In the genomic region with DNA sequence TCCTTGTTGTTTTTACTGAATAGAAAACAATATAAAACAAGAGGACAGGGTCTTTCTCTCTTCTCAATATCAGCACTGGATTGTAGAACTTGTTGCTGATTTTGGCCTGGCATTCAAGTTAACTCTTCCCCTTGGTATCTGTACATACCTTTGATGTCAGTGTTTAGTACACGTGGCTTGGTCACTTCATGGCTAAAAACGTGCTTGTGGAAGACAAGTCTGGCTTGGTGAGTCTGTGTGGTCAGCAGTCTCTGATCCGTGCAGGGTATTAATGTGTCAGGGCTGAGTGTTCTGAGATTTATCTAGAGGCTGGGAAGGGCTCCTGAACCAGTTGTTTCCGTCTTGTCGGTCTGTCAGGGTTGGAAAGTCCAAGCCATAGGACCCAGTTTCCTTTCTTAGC, we compare ENCODE assay signal across 11 cellular contexts. TPM values are rescaled to one million over a fixed set of nuclear protein-coding genes. Genes with fewer than 3 reads are reported as not detected.
"Had no signal": no experiment of that assay in that cellular context is flagged by ENCODE, and none has a peak within 500 bp of the region (broad histone marks: within the 10 kb centered on the region; RNA-seq: fewer than 3 reads in every experiment).

A gene (plus strand): TSS at position 301 of the 400 bp plus-strand sequence. CDS start 572 bp downstream, outside the sequence.

RNA-seq across cellular contexts. Expression of the gene that starts here (rescaled TPM):
- total RNA-seq: OCI-LY7, PC-3, PC-9, Peyer's patch, Right ventricle myocardium inferior, Right ventricle myocardium superior, RPMI7951, SJCRH30, SJSA1, SK-MEL-5 had no signal
- polyA plus RNA-seq: SK-N-SH had no signal
